19 cellular contexts compared by ENCODE assay signal in the genomic region with DNA sequence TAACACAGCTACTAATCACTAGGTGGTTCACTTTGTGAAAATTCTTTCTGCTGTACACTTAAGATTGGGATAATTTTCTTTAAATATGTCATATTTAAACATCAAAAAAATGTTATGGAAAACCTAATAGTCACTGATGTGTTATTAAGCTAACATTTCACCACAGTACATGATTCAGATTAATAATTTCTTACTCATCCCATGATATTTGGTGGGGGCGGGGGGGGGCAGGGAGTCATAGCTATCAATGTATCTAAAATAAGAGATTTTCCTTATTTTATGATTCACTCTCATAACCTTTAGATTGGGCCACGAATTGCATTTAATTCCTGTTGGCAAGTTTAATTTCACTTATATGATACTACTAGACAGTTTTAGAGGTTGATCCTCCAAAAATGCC.
DNase-seq lines count a peak whose midpoint lies in the region; ATAC-seq and TF ChIP-seq lines count a peak whose summit lies in the region.
"Had no signal": no experiment of that assay in that cellular context is flagged by ENCODE, and none has a peak within 500 bp of the region (broad histone marks: within the 10 kb centered on the region; RNA-seq: fewer than 3 reads in every experiment).

No MANE protein-coding gene starts in this region.

- DNase-seq in HCEC 1CT (peak; percentile 43), RWPE2 (ENCODE audit: low spot score) (no peak), fibroblast of mammary gland (ENCODE audit: low read depth) (peak; percentile 37), HT-29 (ENCODE audit: low spot score) (no peak), right atrium auricular region (ENCODE audit: low spot score) (no peak)
- DNase-seq: ACHN; BE2C; C1 segment of cervical spinal cord; CD4-positive, CD25-positive, alpha-beta regulatory T cell; CD8-positive, alpha-beta memory T cell; COR-L47; DMS 273 treated with DMSO at 0.1 percent for 48 hours; DMS53; DND-41; GDM1; GOT3; H7 had no signal

- no peak for TF ChIP-seq CTCF in RWPE2 (IDR thresholded peaks at IDR 0.05; ENCODE audit: poor library complexity, severe bottlenecking)
- TF ChIP-seq CTCF in fibroblast of mammary gland (conservative IDR thresholded peaks at IDR 0.05; ENCODE audit: control insufficient read depth, insufficient read depth, low read depth, low read length), result no peak
- TF ChIP-seq CTCF in right atrium auricular region (IDR thresholded peaks at IDR 0.05), result no peak

- no peak overlapping the region for H3K4me3 ChIP-seq in RWPE2 (ENCODE audit: severe bottlenecking)
- H3K4me3 ChIP-seq in fibroblast of mammary gland (ENCODE audit: control insufficient read depth, low read depth, low read length), result no peak overlapping the region
- no peak overlapping the region for H3K4me3 ChIP-seq in right atrium auricular region

- H3K27me3 ChIP-seq in RWPE2 (ENCODE audit: insufficient read depth, poor library complexity, severe bottlenecking) (no peaks in the 10 kb centered on the region), right atrium auricular region (no peaks in the 10 kb centered on the region)
- H3K27me3 ChIP-seq: BE2C had no signal

- peak overlapping the region; percentile 10 for H3K27ac ChIP-seq in RWPE2 (ENCODE audit: poor library complexity, severe bottlenecking)
- no peak overlapping the region for H3K27ac ChIP-seq in right atrium auricular region

- ATAC-seq in RWPE2 (ENCODE audit: low read depth) (no peak), GM21390 (IDR thresholded peaks at IDR 0.05; ENCODE audit: unreplicated experiment) (no peak)
- ATAC-seq: HepG2 had no signal

- H3K36me3 ChIP-seq in RWPE2 (ENCODE audit: low read depth) (no peaks in the 10 kb centered on the region), right atrium auricular region (no peaks in the 10 kb centered on the region)
- H3K36me3 ChIP-seq: BE2C had no signal

- H3K9me3 ChIP-seq in RWPE2 (ENCODE audit: severe bottlenecking), result no peaks in the 10 kb centered on the region
- peaks cover 0 to 4% of the 10 kb centered on the region in 2 donors for H3K9me3 ChIP-seq in right atrium auricular region
- H3K9me3 ChIP-seq: BE2C had no signal

- H3K4me1 ChIP-seq in RWPE2 (ENCODE audit: insufficient read depth, poor library complexity, severe bottlenecking), result peaks cover 5% of the 10 kb centered on the region
- no peaks in the 10 kb centered on the region for H3K4me1 ChIP-seq in right atrium auricular region

Comparison
In these comparisons a context has a peak if more than half of its experiments do, and no peak if none do; other contexts are left out.
1. DNase-seq: peak in HCEC 1CT (single experiment) and fibroblast of mammary gland (single experiment); none in RWPE2 (single experiment), HT-29 (single experiment) and right atrium auricular region (single experiment).